In the genomic region with DNA sequence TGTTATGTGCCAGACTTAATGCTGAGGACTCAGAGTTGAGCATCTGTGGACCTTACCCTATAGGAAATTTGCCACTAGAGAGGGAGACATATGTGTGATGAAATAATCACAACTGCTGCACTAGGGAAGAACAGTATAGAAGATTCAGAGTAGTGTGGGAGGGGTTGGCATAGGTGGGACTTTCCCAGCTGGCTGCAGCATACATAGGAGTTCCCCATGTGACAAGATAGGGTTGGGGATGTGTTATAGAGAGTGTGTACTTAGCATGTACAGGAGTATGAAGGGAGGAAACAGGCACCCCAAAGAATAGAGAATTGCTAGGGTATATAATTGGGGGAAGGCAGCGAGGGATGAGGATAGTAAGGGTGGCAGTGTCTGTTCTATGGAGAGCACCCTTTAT, we compare ENCODE assay signal across 16 cellular contexts. TPM values are rescaled to one million over a fixed set of nuclear protein-coding genes. Genes with fewer than 3 reads are reported as not detected.
DNase-seq lines count a peak whose midpoint lies in the region; ATAC-seq, FAIRE-seq and TF ChIP-seq lines count a peak whose summit lies in the region.
"Had no signal": no experiment of that assay in that cellular context is flagged by ENCODE, and none has a peak within 500 bp of the region (broad histone marks: within the 10 kb centered on the region; RNA-seq: fewer than 3 reads in every experiment).

No MANE protein-coding gene starts in this region.

- peaks cover 45% of the 10 kb centered on the region for H3K4me1 ChIP-seq in DND-41 (ENCODE audit: insufficient read depth, low read length)

- TF ChIP-seq CTCF in DND-41 (IDR thresholded peaks at IDR 0.05; ENCODE audit: borderline replicate concordance, extremely low read depth, low read length, poor library complexity, severe bottlenecking) (no peak), HFFc6 (IDR thresholded peaks at IDR 0.05) (no peak)

- no peak overlapping the region for H3K4me3 ChIP-seq in DND-41 (ENCODE audit: low read depth in 1 of 2, low read length in 2 of 2)
- H3K4me3 ChIP-seq: psoas muscle, SJSA1 had no signal

- H3K4me1 Mint-ChIP-seq in HFFc6 (ENCODE audit: low read depth): peaks cover 30% of the 10 kb centered on the region

- no peaks in the 10 kb centered on the region for H3K36me3 Mint-ChIP-seq in HFFc6 (ENCODE audit: low read depth)

- H3K27ac ChIP-seq in DND-41 (ENCODE audit: low read length): no peak overlapping the region
- H3K27ac ChIP-seq: psoas muscle, SJSA1 had no signal

- peak; percentile 24 for FAIRE-seq in GM12892 (lab: Jason Lieb, UNC)

- no peak overlapping the region for H3K9ac ChIP-seq in DND-41 (ENCODE audit: low read depth, low read length)

- peak overlapping the region; percentile 99; the same call in 1 of the 2 replicates for H3K4me2 ChIP-seq in DND-41 (ENCODE audit: insufficient read depth, low read length)

- no peak for TF ChIP-seq POLR2A in GM12892 (IDR thresholded peaks at IDR 0.05; ENCODE audit: low read depth, low read length)

- H3K9me3 ChIP-seq in DND-41 (ENCODE audit: insufficient read depth, low read length, severe bottlenecking): peaks cover 2% of the 10 kb centered on the region
- H3K9me3 ChIP-seq: psoas muscle, SJSA1 had no signal

- no peak overlapping the region for H3K27ac Mint-ChIP-seq in HFFc6
- H3K27ac Mint-ChIP-seq: stimulated activated naive CD8-positive, alpha-beta T cell treated with anti-CD3 and anti-CD28 coated beads, Interleukin-15, Interleukin-2, amounts not matched to agents 100 ng/mL and 50 ng/mL, for 24 hours had no signal

- DNase-seq in DND-41 (no peak), GM12892 (ENCODE audit: insufficient read length) (no peak), NCI-H1694 treated with DMSO at 0.1 percent for 48 hours (lab: John Stamatoyannopoulos, UW) (no peak), nucleus accumbens (lab: John Stamatoyannopoulos, UW) (no peak), HFFc6 (no peak), inferior parietal cortex (ENCODE audit: extremely low spot score) (no peak)
- peak; percentile 50 for DNase-seq in activated naive CD4-positive, alpha-beta T cell treated with anti-CD3 and anti-CD28 coated beads, Interleukin-2, amount 50 U/mL, for 16 hours
- DNase-seq: DMS79 treated with DMSO at 0.1 percent for 48 hours, hippocampal formation, left colon, NCI-H1092, psoas muscle had no signal

- peaks cover 16% of the 10 kb centered on the region; the same call in 1 of the 2 replicates for H3K36me3 ChIP-seq in DND-41 (ENCODE audit: insufficient read depth, low read length)

- no peak overlapping the region for H3K4me3 Mint-ChIP-seq in HFFc6
- H3K4me3 Mint-ChIP-seq: stimulated activated naive CD8-positive, alpha-beta T cell treated with anti-CD3 and anti-CD28 coated beads, Interleukin-15, Interleukin-2, amounts not matched to agents 100 ng/mL and 50 ng/mL, for 24 hours had no signal

- no peaks in the 10 kb centered on the region for H3K27me3 Mint-ChIP-seq in HFFc6 (ENCODE audit: insufficient read depth)
- H3K27me3 Mint-ChIP-seq: stimulated activated naive CD8-positive, alpha-beta T cell treated with anti-CD3 and anti-CD28 coated beads, Interleukin-15, Interleukin-2, amounts not matched to agents 100 ng/mL and 50 ng/mL, for 24 hours had no signal

- peaks cover 57% of the 10 kb centered on the region; the same call in 1 of the 2 replicates for H4K20me1 ChIP-seq in DND-41 (ENCODE audit: insufficient read depth, low read length)

- H3K79me2 ChIP-seq in DND-41 (ENCODE audit: insufficient read depth, low read length): peaks cover 95% of the 10 kb centered on the region

- no peak overlapping the region for H2AFZ ChIP-seq in DND-41 (ENCODE audit: low read depth, low read length)

- no peaks in the 10 kb centered on the region for H3K9me3 Mint-ChIP-seq in HFFc6
- H3K9me3 Mint-ChIP-seq: stimulated activated naive CD8-positive, alpha-beta T cell treated with anti-CD3 and anti-CD28 coated beads, Interleukin-15, Interleukin-2, amounts not matched to agents 100 ng/mL and 50 ng/mL, for 24 hours had no signal

- ATAC-seq in DND-41 (ENCODE audit: insufficient read depth, low read depth) (no peak), HG02798 (IDR thresholded peaks at IDR 0.05; ENCODE audit: poor library complexity, unreplicated experiment) (peak; percentile 31)
- ATAC-seq: HCT116, left colon, psoas muscle had no signal

- H3K27me3 ChIP-seq in DND-41 (ENCODE audit: insufficient read depth, low read length, poor library complexity): no peaks in the 10 kb centered on the region
- H3K27me3 ChIP-seq: SJSA1 had no signal

RNA-seq across cellular contexts. Expression of gene NUP93, which starts 2.9 kb away (rescaled TPM):
- 69.0 TPM for polyA plus RNA-seq in GM12892 (2012; ENCODE audit: missing spikeins)
- total RNA-seq in HFFc6 (2021; fragmentation: NEBNext Ultra II Directional; extraction: Animal tissue kit (Norgen Biotek cat#: 25700)): 10 to 100 TPM; 58.6 to 84.0 (median 78.8) TPM

RNA-seq across cellular contexts. Expression of gene MT1X, which starts 50.6 kb away (rescaled TPM):
- polyA plus RNA-seq in GM12892 (2012; ENCODE audit: missing spikeins): 18.5 TPM
- total RNA-seq in HFFc6 (2021; fragmentation: NEBNext Ultra II Directional; extraction: Animal tissue kit (Norgen Biotek cat#: 25700)): 10 to 100 TPM; 28.0 to 38.7 (median 33.3) TPM
